ENCODE assay signal across 8 cellular contexts in genomic region chr22:23787600-23787896, GRCh38. TPM values are rescaled to one million over a fixed set of nuclear protein-coding genes. Genes with fewer than 3 reads are reported as not detected.
DNase-seq lines count a peak whose midpoint lies in the region; ATAC-seq and TF ChIP-seq lines count a peak whose summit lies in the region.

No MANE protein-coding gene starts in this region.

- intact Hi-C loops in lower leg skin (cut with DNase I; ENCODE audit: low total_unique reads) (no loop called here), vagina (cut with DNase I) (no loop called here)

- H3K27ac Mint-ChIP-seq in GM23338 = peak overlapping the region; percentile 83; the same call in 1 of the 2 replicates
- peak overlapping the region; percentile 88 for H3K27ac Mint-ChIP-seq in activated naive CD8-positive, alpha-beta T cell treated with anti-CD3 and anti-CD28 coated beads for 36 hours

- ATAC-seq in GM23338 (peak; percentile 18), HG03521 (IDR thresholded peaks at IDR 0.05; ENCODE audit: unreplicated experiment) (no peak)

- H3K27me3 ChIP-seq in GM23338 (ENCODE audit: insufficient read depth) (no peaks in the 10 kb centered on the region), vagina (no peaks in the 10 kb centered on the region)

- H3K36me3 ChIP-seq in GM23338 (ENCODE audit: insufficient read depth) = no peaks in the 10 kb centered on the region
- H3K36me3 ChIP-seq in vagina = no peaks in the 10 kb centered on the region

- DNase-seq in AG04449 (ENCODE audit: low read depth, low spot score) = no peak
- no peak for DNase-seq in GM23338 (ENCODE audit: low spot score)
- DNase-seq in activated naive CD8-positive, alpha-beta T cell treated with anti-CD3 and anti-CD28 coated beads for 36 hours = no peak
- no peak for DNase-seq in lower leg skin (ENCODE audit: low spot score in 2 of 2)
- DNase-seq in vagina (ENCODE audit: extremely low spot score in 2 of 2) = no peak
- no peak for DNase-seq in NCI-H226
- DNase-seq in stimulated activated naive CD4-positive, alpha-beta T cell treated with Interleukin-2 at 50 U/mL for 16 hours (lab: John Stamatoyannopoulos, UW) = no peak

- H3F3A ChIP-seq in GM23338 (replicated peaks; ENCODE audit: low read depth) = 0 out of 2 replicates have a peak, but pooled peaks cover 13% of the 10 kb centered on the region

- no peaks in the 10 kb centered on the region for H3K9me3 Mint-ChIP-seq in GM23338
- no peaks in the 10 kb centered on the region for H3K9me3 Mint-ChIP-seq in activated naive CD8-positive, alpha-beta T cell treated with anti-CD3 and anti-CD28 coated beads for 36 hours

- CTCF ChIA-PET in AG04449 (lab: Yijun Ruan, JAX) = interaction anchor here (3.0 to 3.6 kb wide), 3 partner anchors 16 to 62 kb away, joined by 11 to 15 read pairs (median 14); partner anchors contain the start of gene MMP11

- no peaks in the 10 kb centered on the region for H3K9me2 ChIP-seq in GM23338 (ENCODE audit: insufficient read depth)

- no peaks in the 10 kb centered on the region for H3K9me3 ChIP-seq in vagina

- peaks cover 26% of the 10 kb centered on the region for H3K4me1 Mint-ChIP-seq in GM23338
- H3K4me1 Mint-ChIP-seq in activated naive CD8-positive, alpha-beta T cell treated with anti-CD3 and anti-CD28 coated beads for 36 hours = peaks cover 30% of the 10 kb centered on the region

- POLR2A ChIA-PET in AG04449 (lab: Yijun Ruan, JAX) = no interaction called here

- H3K27me3 Mint-ChIP-seq in GM23338 (ENCODE audit: insufficient read depth, low read depth, poor library complexity) = peaks cover 6% of the 10 kb centered on the region
- H3K27me3 Mint-ChIP-seq in activated naive CD8-positive, alpha-beta T cell treated with anti-CD3 and anti-CD28 coated beads for 36 hours = no peaks in the 10 kb centered on the region

- H2AFZ ChIP-seq in GM23338 = no peak overlapping the region

- H3K79me2 ChIP-seq in GM23338 (replicated peaks; ENCODE audit: insufficient read depth) = peaks cover 52% of the 10 kb centered on the region

- 0 to 1% methylated on average over 5 of the region's 5 CpGs for WGBS in lower leg skin, 2 donors

- peak overlapping the region; percentile 97 for H3K4me2 ChIP-seq in GM23338

- H4K20me1 ChIP-seq in GM23338 (replicated peaks; ENCODE audit: insufficient read depth) = peaks cover 29% of the 10 kb centered on the region

- TF ChIP-seq POLR2A in lower leg skin (IDR thresholded peaks at IDR 0.05) (no peak), vagina (IDR thresholded peaks at IDR 0.05) (no peak)

- H3K4me1 ChIP-seq in GM23338 (ENCODE audit: insufficient read depth) (peaks cover 27% of the 10 kb centered on the region), vagina (peaks cover 66% of the 10 kb centered on the region)

- H3K27ac ChIP-seq in GM23338 (ENCODE audit: low read depth) (peak overlapping the region; percentile 62), vagina (peak overlapping the region; percentile 100)

- H3K4me3 Mint-ChIP-seq in GM23338 = peak overlapping the region; percentile 96
- peak overlapping the region; percentile 90 for H3K4me3 Mint-ChIP-seq in activated naive CD8-positive, alpha-beta T cell treated with anti-CD3 and anti-CD28 coated beads for 36 hours

- peaks cover 17% of the 10 kb centered on the region for H3K36me3 Mint-ChIP-seq in GM23338 (ENCODE audit: low read depth)
- H3K36me3 Mint-ChIP-seq in activated naive CD8-positive, alpha-beta T cell treated with anti-CD3 and anti-CD28 coated beads for 36 hours = peaks cover 9% of the 10 kb centered on the region

- H3K4me3 ChIP-seq in AG04449 (ENCODE audit: low read depth, low read length) (peak overlapping the region; percentile 90), GM23338 (peak overlapping the region; percentile 97), lower leg skin (ENCODE audit: low read depth, poor library complexity, severe bottlenecking) (peak overlapping the region; percentile 78), vagina (peak overlapping the region; percentile 88 to 93)

- no peak for TF ChIP-seq CTCF in AG04449 (IDR thresholded peaks at IDR 0.05; ENCODE audit: insufficient read depth, low read length, missing control alignments)
- no peak for TF ChIP-seq CTCF in GM23338 (conservative IDR thresholded peaks at IDR 0.05; ENCODE audit: low read depth in 2 of 2)
- no peak for TF ChIP-seq CTCF in lower leg skin (IDR thresholded peaks at IDR 0.05)
- no peak for TF ChIP-seq CTCF in vagina (IDR thresholded peaks at IDR 0.05)

TF ChIP-seq in GM23338, 12 proteins besides CTCF, POLR2A, EP300 and RAD21:
- TF ChIP-seq CREB1 (CRISPR knock-in tag; IDR thresholded peaks at IDR 0.05; ENCODE audit: low read depth) (no peak), EZH2phosphoT487 (IDR thresholded peaks at IDR 0.05; ENCODE audit: unreplicated experiment) (no peak), ETS1 (IDR thresholded peaks at IDR 0.05) (no peak)

RNA-seq across cellular contexts. Expression of gene SMARCB1, which starts 0.8 kb away (rescaled TPM):
- 115 and 132 TPM in 2 replicates for total RNA-seq in GM23338 (2014; rRNA removed; shearing (Covaris generic))
- 113 and 114 TPM in 2 replicates for polyA plus RNA-seq in GM23338 (2016; fragmentation: Nextera tagmentation; extraction: Ambion mirVana)
- total RNA-seq in activated naive CD8-positive, alpha-beta T cell treated with anti-CD3 and anti-CD28 coated beads for 36 hours = 10 to 100 TPM; 94.3 to 94.5 TPM
- 10 to 100 TPM; 52.2 to 61.6 (median 55.2) TPM for total RNA-seq in lower leg skin
- total RNA-seq in vagina = 147 TPM

RNA-seq across cellular contexts. Expression of gene MMP11, which starts 14.9 kb away (rescaled TPM):
- 12.1 and 17.4 TPM in 2 replicates for total RNA-seq in GM23338 (2014; rRNA removed; shearing (Covaris generic))
- 4.9 and 5.3 TPM in 2 replicates for polyA plus RNA-seq in GM23338 (2016; fragmentation: Nextera tagmentation; extraction: Ambion mirVana)
- under 1 TPM; 0.44 to 0.64 TPM for total RNA-seq in activated naive CD8-positive, alpha-beta T cell treated with anti-CD3 and anti-CD28 coated beads for 36 hours
- total RNA-seq in lower leg skin = 1 to 10 TPM in 3 of 4 donors, under 1 TPM in 1; 0.51 to 2.7 (median 1.9) TPM
- total RNA-seq in vagina = 6.4 TPM

RNA-seq across cellular contexts. Expression of gene CHCHD10, which starts 19.8 kb away (rescaled TPM):
- 1.2 and 11.4 TPM in 2 replicates for total RNA-seq in GM23338 (2014; rRNA removed; shearing (Covaris generic))
- 101 and 113 TPM in 2 replicates for polyA plus RNA-seq in GM23338 (2016; fragmentation: Nextera tagmentation; extraction: Ambion mirVana)
- 100 to 1,000 TPM; 224 to 241 TPM for total RNA-seq in activated naive CD8-positive, alpha-beta T cell treated with anti-CD3 and anti-CD28 coated beads for 36 hours
- total RNA-seq in lower leg skin (10 to 100 TPM in 2 of 4 donors, 1 to 10 TPM in 2; 3.8 to 28.3 (median 11.4) TPM), vagina (12.0 TPM)

RNA-seq across cellular contexts. Expression of gene C22orf15, which starts 24.8 kb away (rescaled TPM):
- total RNA-seq in GM23338 (2014; rRNA removed; shearing (Covaris generic)) = 3.6 and 5.7 TPM in 2 replicates
- 9.3 and 10.1 TPM in 2 replicates for polyA plus RNA-seq in GM23338 (2016; fragmentation: Nextera tagmentation; extraction: Ambion mirVana)
- total RNA-seq in activated naive CD8-positive, alpha-beta T cell treated with anti-CD3 and anti-CD28 coated beads for 36 hours = under 1 TPM; 0.33 to 0.74 TPM
- not detected for total RNA-seq in lower leg skin
- total RNA-seq in vagina = not detected

RNA-seq across cellular contexts. Expression of gene VPREB3, which starts 33.3 kb away (rescaled TPM):
- not detected in 2 replicates for total RNA-seq in GM23338 (2014; rRNA removed; shearing (Covaris generic))
- 1.1 and 2.1 TPM in 2 replicates for polyA plus RNA-seq in GM23338 (2016; fragmentation: Nextera tagmentation; extraction: Ambion mirVana)
- total RNA-seq in activated naive CD8-positive, alpha-beta T cell treated with anti-CD3 and anti-CD28 coated beads for 36 hours = under 1 TPM in 1 of 2 experiments, not detected in 1; 0.48 TPM
- total RNA-seq in lower leg skin = not detected
- not detected for total RNA-seq in vagina

Comparison
In these comparisons a context has a peak if more than half of its experiments do, and no peak if none do; other contexts are left out.
1. RNA of gene CHCHD10, which starts 19.8 kb away (total RNA-seq): 224 to 241 TPM in activated naive CD8-positive, alpha-beta T cell treated with anti-CD3 and anti-CD28 coated beads for 36 hours; 3.8 to 28.3 TPM in lower leg skin, 12.0 TPM in vagina (single experiment) and 1.2 to 11.4 TPM in GM23338; every median in the first group is over 4 times any median in the second.
2. Peak in every context shown above with its lines, with median percentiles within 50 percentile points of each other: H3K4me3 ChIP-seq.